ENCODE assay signal across 1 cellular context in the genomic region with DNA sequence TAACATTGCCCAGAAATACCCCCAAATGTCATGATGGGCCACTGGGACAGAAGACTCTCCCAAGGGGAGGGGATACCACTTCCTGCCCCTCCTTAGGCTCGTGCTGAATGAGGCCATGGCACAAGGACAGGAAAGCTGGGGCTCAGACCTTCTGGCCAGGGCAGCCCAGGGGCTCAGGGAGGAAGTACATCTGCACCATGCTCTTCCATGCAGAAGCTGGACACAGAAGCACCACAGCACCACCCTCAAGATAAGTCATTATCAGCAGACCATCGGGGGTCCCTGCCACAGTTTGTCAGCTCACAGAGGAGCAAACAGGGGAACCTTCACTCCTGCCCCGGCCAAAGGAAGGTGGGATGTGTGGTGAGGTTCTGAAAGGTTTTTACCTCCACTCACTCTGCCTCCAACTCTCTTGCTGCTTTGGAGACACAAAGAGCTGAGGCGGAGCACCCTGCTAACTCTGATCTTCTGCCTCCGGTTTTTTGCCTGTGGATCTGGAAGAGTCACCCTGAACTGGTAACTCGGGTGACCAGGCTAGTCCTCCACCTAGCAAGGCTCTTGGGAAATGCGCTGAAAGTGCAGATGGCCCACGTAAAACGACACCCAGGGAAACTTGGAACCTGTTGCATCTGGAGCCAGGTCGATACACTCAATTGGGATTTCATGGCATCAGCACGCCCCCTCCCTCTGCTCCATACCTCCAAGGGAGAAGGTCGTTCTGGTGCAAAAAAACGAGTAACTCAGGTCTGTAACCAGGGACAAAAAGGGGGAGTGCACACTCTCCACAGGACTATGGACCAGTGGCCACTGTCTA.
A peak's percentile ranks its signal among the peaks of the same experiment; 100 is the strongest.
TF ChIP-seq lines count a peak whose summit lies in the region.

No MANE protein-coding gene starts in this region.

TF ChIP-seq in IMR-90, 13 proteins besides CTCF, POLR2A, EP300 and RAD21 (continued from another document):
- TF ChIP-seq MAZ (IDR thresholded peaks at IDR 0.05; ENCODE audit: borderline replicate concordance, low read depth, low read length), result 0 out of 2 replicates have a peak, but pooled peaks have one; percentile 18
- no peak for TF ChIP-seq ELK1 (IDR thresholded peaks at IDR 0.05; ENCODE audit: borderline replicate concordance, low read depth, low read length)
- peak; percentile 34; the same call in 1 of the 2 replicates for TF ChIP-seq BHLHE40 (IDR thresholded peaks at IDR 0.05; ENCODE audit: low read depth, low read length)
